Comparison of ENCODE assay signal across 18 cellular contexts in genomic region chr2:24762518-24762917, GRCh38.
"Had no signal": no experiment of that assay in that cellular context is flagged by ENCODE, and none has a peak within 500 bp of the region (broad histone marks: within the 10 kb centered on the region; RNA-seq: fewer than 3 reads in every experiment).

No MANE protein-coding gene starts in this region.

- H3K27ac ChIP-seq: colonic mucosa, esophagus squamous epithelium, gastrocnemius medialis, heart left ventricle, hepatocyte, neutrophil, pancreas, thoracic aorta, tibial nerve, upper lobe of left lung had no signal

- H3K9me3 ChIP-seq: colonic mucosa, esophagus squamous epithelium, gastrocnemius medialis, heart left ventricle, neutrophil, pancreas, right lobe of liver, thoracic aorta, tibial nerve, upper lobe of left lung had no signal

- H3K36me3 ChIP-seq: colonic mucosa had no signal

- DNase-seq: colonic mucosa; effector CD8-positive, alpha-beta T cell; esophagus squamous epithelium; gastrocnemius medialis; heart left ventricle; natural killer cell; pancreas; right lobe of liver; small intestine; stimulated activated CD4-positive, alpha-beta T cell treated with anti-CD3 and anti-CD28 coated beads, Interleukin-15, amount 100 ng/mL, for 24 hours; stimulated activated CD4-positive, alpha-beta T cell treated with anti-CD3 and anti-CD28 coated beads, Interleukin-2, amount 100 ng/mL, for 48 hours; stimulated activated naive B cell treated with anti-CD40 and anti-IgM and Interleukin-4, amounts not matched to agents 10 μg/mL and 1 μg/mL and 100 μg/mL, for 72 hours; upper lobe of left lung had no signal

- ATAC-seq: gastrocnemius medialis; heart left ventricle; natural killer cell; pancreas; stimulated activated naive B cell treated with anti-CD40 and anti-IgM and Interleukin-4, amounts not matched to agents 10 μg/mL and 1 μg/mL and 100 μg/mL, for 72 hours had no signal

- H3K4me3 ChIP-seq: colonic mucosa, esophagus squamous epithelium, gastrocnemius medialis, heart left ventricle, hepatocyte, lung, pancreas, right lobe of liver, thoracic aorta, tibial nerve, upper lobe of left lung had no signal

- H3K4me1 ChIP-seq: colonic mucosa, esophagus squamous epithelium, gastrocnemius medialis, pancreas, right lobe of liver, upper lobe of left lung had no signal
